8 cellular contexts compared by ENCODE assay signal in the genomic region with DNA sequence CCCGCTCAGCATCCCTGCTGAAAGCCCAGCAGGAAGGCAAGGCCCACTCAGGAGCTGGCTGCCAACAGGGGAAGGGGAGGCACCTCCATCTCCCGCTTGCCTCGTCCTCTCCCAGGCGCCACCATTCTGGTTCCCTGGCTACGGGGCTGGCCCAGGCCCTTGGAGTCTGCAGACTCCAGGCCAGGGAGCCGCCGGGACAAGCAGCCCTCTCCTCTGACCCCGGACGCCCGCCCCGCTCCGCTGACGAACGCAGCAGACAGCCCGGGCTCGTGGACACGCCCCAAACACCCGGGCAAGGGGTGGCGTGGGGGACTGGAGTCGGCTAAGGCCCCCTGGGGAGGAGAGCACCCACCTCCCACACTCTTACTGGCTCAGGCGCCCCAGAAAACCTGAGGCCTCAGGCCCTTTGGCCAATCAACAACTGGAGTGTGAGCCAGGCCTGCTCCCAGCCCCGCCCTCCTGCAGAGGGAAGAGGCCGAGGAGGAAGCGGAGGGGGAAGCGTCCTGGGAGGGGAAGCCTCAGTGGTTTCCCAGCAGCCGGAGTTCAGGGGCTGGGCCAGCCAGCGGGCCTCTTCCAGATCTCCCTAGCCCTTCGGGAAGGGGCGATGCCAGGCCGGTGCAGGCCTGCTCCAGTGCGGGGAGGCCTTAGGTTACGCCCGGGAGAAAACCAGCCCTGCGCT. TPM values are rescaled to one million over a fixed set of nuclear protein-coding genes. Genes with fewer than 3 reads are reported as not detected.
DNase-seq lines count a peak whose midpoint lies in the region; ATAC-seq, FAIRE-seq and TF ChIP-seq lines count a peak whose summit lies in the region.

No MANE protein-coding gene starts in this region.

- H3K4me3 ChIP-seq in AG10803 (ENCODE audit: low read length): peak overlapping the region; percentile 62
- peak overlapping the region; percentile 39 to 42 for H3K4me3 ChIP-seq in esophagus (ENCODE audit: low read depth in 1 of 2, low read length in 2 of 2)
- peak overlapping the region; percentile 5 for H3K4me3 ChIP-seq in mucosa of descending colon
- peak overlapping the region; percentile 26 to 46 (median 32) for H3K4me3 ChIP-seq in stomach

- DNase-seq in AG10803 (ENCODE audit: low read depth) (peak; percentile 97), GM19239 (ENCODE audit: insufficient read length, low spot score) (peak; percentile 59), NCI-H82 treated with DMSO at 0.1 percent for 48 hours (lab: John Stamatoyannopoulos, UW; ENCODE audit: unreplicated experiment) (peak; percentile 82), mucosa of descending colon (peak; percentile 89 to 96 (median 93)), stomach (peak; percentile 93)
- DNase-seq in activated T-cell treated with anti-CD3 and anti-CD28 coated beads, Interleukin-2, amount 50 U/mL, for 48 hours: peak; percentile 72 to 75

- H3K9me3 ChIP-seq in esophagus (ENCODE audit: control insufficient read depth in 2 of 2, insufficient read depth in 1 of 2, low read depth in 1 of 2, low read length in 1 of 2): no peaks in the 10 kb centered on the region
- H3K9me3 ChIP-seq in mucosa of descending colon: no peaks in the 10 kb centered on the region
- no peaks in the 10 kb centered on the region for H3K9me3 ChIP-seq in stomach

- TF ChIP-seq EP300 in stomach (IDR thresholded peaks at IDR 0.05): peak; percentile 8

- H3K27me3 ChIP-seq in esophagus (ENCODE audit: control insufficient read depth in 1 of 2, insufficient read depth in 2 of 2, low read length in 2 of 2): no peaks in the 10 kb centered on the region
- H3K27me3 ChIP-seq in stomach: no peaks in the 10 kb centered on the region

- intact Hi-C loops in mucosa of descending colon (cut with DNase I, micrococcal nuclease) (no loop called here), stomach (cut with DNase I; ENCODE audit: low total_unique reads) (no loop called here)

- H3K36me3 ChIP-seq in esophagus (ENCODE audit: control insufficient read depth in 2 of 2, insufficient read depth in 2 of 2, low read length in 1 of 2) (no peaks in the 10 kb centered on the region), mucosa of descending colon (ENCODE audit: low read depth) (peaks cover 8% of the 10 kb centered on the region), stomach (peaks cover 0 to 3% (median 0%) of the 10 kb centered on the region in 4 donors)

- 4 to 8% methylated on average over 29 to 34 of the region's 34 CpGs for WGBS in esophagus, 2 donors
- WGBS in stomach, 5 donors: 4 to 12% (median 8%) methylated on average over 19 to 34 of the region's 34 CpGs

- ATAC-seq in mucosa of descending colon (peak; percentile 27), HG02571 (IDR thresholded peaks at IDR 0.05; ENCODE audit: unreplicated experiment) (no peak)

- FAIRE-seq in GM19239 (lab: Jason Lieb, UNC): peak; percentile 88

- H3K27ac ChIP-seq in esophagus (ENCODE audit: low read depth in 2 of 2, low read length in 1 of 2) (peak overlapping the region; percentile 98 to 100), stomach (peak overlapping the region; percentile 92 to 100 (median 99))

- H3K4me1 ChIP-seq in esophagus (ENCODE audit: control insufficient read depth in 2 of 2, insufficient read depth in 2 of 2, low read length in 1 of 2) (peaks cover 25 to 36% of the 10 kb centered on the region in 2 donors), mucosa of descending colon (ENCODE audit: low read depth) (peaks cover 54% of the 10 kb centered on the region), stomach (peaks cover 57 to 67% (median 61%) of the 10 kb centered on the region in 4 donors)

- TF ChIP-seq CTCF in AG10803 (conservative IDR thresholded peaks at IDR 0.05; ENCODE audit: low read length) (no peak), mucosa of descending colon (IDR thresholded peaks at IDR 0.05) (no peak), stomach (IDR thresholded peaks at IDR 0.05) (no peak)

- TF ChIP-seq POLR2A in stomach (IDR thresholded peaks at IDR 0.05): peak in 1 of 4 donors; percentile 10

RNA-seq across cellular contexts. Expression of a gene that starts 4.2 kb away (rescaled TPM):
- polyA plus RNA-seq in esophagus (10 to 100 TPM in 1 of 2 donors, 1 to 10 TPM in 1; 9.9 to 14.6 TPM), stomach (1 to 10 TPM; 5.2 to 7.9 (median 7.3) TPM)
- total RNA-seq in mucosa of descending colon (10 to 100 TPM; 22.8 to 39.1 (median 25.2) TPM), stomach (10 to 100 TPM in 3 of 5 donors, 1 to 10 TPM in 2; 3.5 to 55.8 (median 18.2) TPM)

RNA-seq across cellular contexts. Expression of a gene that starts 59.4 kb away (rescaled TPM):
- polyA plus RNA-seq in esophagus (100 to 1,000 TPM in 1 of 2 donors, 10 to 100 TPM in 1; 51.6 to 149 TPM), stomach (10 to 100 TPM; 31.2 to 91.8 (median 41.5) TPM)
- total RNA-seq in mucosa of descending colon (10 to 100 TPM; 29.1 to 57.9 (median 30.2) TPM), stomach (100 to 1,000 TPM in 1 of 5 donors, 10 to 100 TPM in 4; 48.5 to 224 (median 57.1) TPM)

Comparison
In these comparisons a context has a peak if more than half of its experiments do, and no peak if none do; other contexts are left out.
1. H3K4me3 ChIP-seq: peak in every context shown above with its lines; median percentile 62 in AG10803; 40 in esophagus; 32 in stomach; 5 in mucosa of descending colon.